1 cellular context compared by ENCODE assay signal in the genomic region with DNA sequence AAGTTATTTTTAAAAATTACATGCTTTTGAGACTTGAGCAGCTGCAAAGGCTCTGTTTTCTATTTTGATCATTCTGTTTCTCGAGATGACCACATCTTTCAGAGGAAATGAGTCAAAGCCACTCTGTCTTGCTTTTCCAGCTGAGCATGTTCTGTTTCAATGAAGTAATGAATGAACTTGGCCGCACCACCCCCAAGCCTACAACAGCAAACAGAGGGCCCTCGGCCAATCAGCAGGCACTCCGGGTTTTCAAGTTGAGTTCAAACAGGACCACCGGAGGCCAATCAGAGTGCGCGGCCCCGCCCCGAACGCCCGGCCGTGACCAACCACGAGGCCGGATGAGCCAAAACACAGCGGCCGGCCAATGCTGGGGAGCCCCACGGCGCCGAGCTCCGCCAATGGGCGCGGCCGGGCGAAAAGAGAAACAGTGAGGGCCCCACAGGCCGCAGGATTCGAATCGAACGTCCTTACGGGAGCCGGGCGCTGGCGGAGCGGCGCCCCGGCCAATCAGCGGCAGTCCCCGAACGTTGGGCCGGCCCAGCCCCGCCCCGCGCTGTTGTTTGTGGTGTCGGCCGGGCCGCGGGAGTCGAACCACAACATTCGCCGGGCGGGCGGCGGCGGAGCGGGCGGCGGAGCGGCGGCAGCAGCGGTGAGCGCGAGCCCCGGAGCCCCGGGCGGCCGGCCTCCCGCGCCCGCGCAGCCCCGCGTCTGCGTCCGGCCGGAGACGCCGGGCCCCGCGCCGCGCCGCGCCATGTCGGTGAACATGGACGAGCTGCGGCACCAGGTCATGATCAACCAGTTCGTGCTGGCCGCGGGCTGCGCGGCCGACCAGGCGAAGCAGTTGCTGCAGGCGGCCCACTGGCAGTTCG.
TF ChIP-seq lines count a peak whose summit lies in the region.

A gene (plus strand): TSS at position 594 of the 869 bp plus-strand sequence. CDS start 158 bp downstream, at position 752.

TF ChIP-seq in HepG2, 621 proteins besides CTCF, POLR2A, EP300 and RAD21 (continued from another document and continues in another):
- TF ChIP-seq ZNF616 (CRISPR knock-in tag; IDR thresholded peaks at IDR 0.05; ENCODE audit: low read depth), result no peak
- TF ChIP-seq ZNF136 (CRISPR knock-in tag; IDR thresholded peaks at IDR 0.05; ENCODE audit: low read depth), result no peak; the same call in 1 of the 2 replicates
- TF ChIP-seq, protein P1, sequence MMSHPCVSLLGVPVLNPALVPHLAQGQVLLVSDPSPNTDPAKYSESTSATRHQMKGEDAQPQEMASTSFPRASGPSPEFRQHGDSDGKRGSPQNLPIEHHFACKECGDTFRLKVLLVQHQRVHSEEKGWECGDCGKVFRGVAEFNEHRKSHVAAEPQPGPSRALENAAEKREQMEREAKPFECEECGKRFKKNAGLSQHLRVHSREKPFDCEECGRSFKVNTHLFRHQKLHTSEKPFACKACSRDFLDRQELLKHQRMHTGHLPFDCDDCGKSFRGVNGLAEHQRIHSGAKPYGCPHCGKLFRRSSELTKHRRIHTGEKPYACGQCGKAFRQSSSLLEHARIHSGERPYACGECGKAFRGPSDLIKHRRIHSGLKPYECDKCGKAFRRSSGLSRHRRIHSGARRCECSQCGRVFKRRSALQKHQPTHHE (CRISPR knock-in tag; IDR thresholded peaks at IDR 0.05; ENCODE audit: borderline replicate concordance), result no peak
- TF ChIP-seq ZNF629 (CRISPR knock-in tag; conservative IDR thresholded peaks at IDR 0.05), result no peak
- no peak for TF ChIP-seq ZFP41 (CRISPR knock-in tag; IDR thresholded peaks at IDR 0.05; ENCODE audit: borderline replicate concordance)
- TF ChIP-seq SP2 (CRISPR knock-in tag; IDR thresholded peaks at IDR 0.05), result peak; percentile 93
- TF ChIP-seq ZNF816 (CRISPR knock-in tag; IDR thresholded peaks at IDR 0.05; ENCODE audit: borderline replicate concordance), result no peak
- peak; percentile 34; the same call in 1 of the 2 replicates for TF ChIP-seq ZNF350 (CRISPR knock-in tag; IDR thresholded peaks at IDR 0.05; ENCODE audit: borderline replicate concordance, low read depth)
- no peak for TF ChIP-seq ZNF607 (CRISPR knock-in tag; IDR thresholded peaks at IDR 0.05; ENCODE audit: borderline replicate concordance)
- TF ChIP-seq, protein P2, sequence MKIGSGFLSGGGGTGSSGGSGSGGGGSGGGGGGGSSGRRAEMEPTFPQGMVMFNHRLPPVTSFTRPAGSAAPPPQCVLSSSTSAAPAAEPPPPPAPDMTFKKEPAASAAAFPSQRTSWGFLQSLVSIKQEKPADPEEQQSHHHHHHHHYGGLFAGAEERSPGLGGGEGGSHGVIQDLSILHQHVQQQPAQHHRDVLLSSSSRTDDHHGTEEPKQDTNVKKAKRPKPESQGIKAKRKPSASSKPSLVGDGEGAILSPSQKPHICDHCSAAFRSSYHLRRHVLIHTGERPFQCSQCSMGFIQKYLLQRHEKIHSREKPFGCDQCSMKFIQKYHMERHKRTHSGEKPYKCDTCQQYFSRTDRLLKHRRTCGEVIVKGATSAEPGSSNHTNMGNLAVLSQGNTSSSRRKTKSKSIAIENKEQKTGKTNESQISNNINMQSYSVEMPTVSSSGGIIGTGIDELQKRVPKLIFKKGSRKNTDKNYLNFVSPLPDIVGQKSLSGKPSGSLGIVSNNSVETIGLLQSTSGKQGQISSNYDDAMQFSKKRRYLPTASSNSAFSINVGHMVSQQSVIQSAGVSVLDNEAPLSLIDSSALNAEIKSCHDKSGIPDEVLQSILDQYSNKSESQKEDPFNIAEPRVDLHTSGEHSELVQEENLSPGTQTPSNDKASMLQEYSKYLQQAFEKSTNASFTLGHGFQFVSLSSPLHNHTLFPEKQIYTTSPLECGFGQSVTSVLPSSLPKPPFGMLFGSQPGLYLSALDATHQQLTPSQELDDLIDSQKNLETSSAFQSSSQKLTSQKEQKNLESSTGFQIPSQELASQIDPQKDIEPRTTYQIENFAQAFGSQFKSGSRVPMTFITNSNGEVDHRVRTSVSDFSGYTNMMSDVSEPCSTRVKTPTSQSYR (CRISPR knock-in tag; IDR thresholded peaks at IDR 0.05; ENCODE audit: borderline replicate concordance), result peak; percentile 94
- no peak for TF ChIP-seq ATAD3A (CRISPR knock-in tag; IDR thresholded peaks at IDR 0.05)
- TF ChIP-seq NPAS2 (CRISPR knock-in tag; IDR thresholded peaks at IDR 0.05; ENCODE audit: borderline replicate concordance), result no peak
- no peak for TF ChIP-seq SMARCE1 (IDR thresholded peaks at IDR 0.05; ENCODE audit: borderline replicate concordance)
- no peak for TF ChIP-seq ZNF83 (CRISPR knock-in tag; IDR thresholded peaks at IDR 0.05; ENCODE audit: borderline replicate concordance)
- TF ChIP-seq, protein P3, sequence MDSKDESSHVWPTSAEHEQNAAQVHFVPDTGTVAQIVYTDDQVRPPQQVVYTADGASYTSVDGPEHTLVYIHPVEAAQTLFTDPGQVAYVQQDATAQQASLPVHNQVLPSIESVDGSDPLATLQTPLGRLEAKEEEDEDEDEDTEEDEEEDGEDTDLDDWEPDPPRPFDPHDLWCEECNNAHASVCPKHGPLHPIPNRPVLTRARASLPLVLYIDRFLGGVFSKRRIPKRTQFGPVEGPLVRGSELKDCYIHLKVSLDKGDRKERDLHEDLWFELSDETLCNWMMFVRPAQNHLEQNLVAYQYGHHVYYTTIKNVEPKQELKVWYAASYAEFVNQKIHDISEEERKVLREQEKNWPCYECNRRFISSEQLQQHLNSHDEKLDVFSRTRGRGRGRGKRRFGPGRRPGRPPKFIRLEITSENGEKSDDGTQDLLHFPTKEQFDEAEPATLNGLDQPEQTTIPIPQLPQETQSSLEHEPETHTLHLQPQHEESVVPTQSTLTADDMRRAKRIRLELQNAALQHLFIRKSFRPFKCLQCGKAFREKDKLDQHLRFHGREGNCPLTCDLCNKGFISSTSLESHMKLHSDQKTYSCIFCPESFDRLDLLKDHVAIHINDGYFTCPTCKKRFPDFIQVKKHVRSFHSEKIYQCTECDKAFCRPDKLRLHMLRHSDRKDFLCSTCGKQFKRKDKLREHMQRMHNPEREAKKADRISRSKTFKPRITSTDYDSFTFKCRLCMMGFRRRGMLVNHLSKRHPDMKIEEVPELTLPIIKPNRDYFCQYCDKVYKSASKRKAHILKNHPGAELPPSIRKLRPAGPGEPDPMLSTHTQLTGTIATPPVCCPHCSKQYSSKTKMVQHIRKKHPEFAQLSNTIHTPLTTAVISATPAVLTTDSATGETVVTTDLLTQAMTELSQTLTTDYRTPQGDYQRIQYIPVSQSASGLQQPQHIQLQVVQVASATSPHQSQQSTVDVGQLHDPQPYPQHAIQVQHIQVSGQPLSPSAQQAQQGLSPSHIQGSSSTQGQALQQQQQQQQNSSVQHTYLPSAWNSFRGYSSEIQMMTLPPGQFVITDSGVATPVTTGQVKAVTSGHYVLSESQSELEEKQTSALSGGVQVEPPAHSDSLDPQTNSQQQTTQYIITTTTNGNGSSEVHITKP (CRISPR knock-in tag; IDR thresholded peaks at IDR 0.05; ENCODE audit: low read depth), result 0 out of 2 replicates have a peak, but pooled peaks have one; percentile 17
- TF ChIP-seq TGIF2 (CRISPR knock-in tag; IDR thresholded peaks at IDR 0.05), result no peak
- TF ChIP-seq FOXK2 (IDR thresholded peaks at IDR 0.05), result peak; percentile 78; the same call in 1 of the 2 replicates
- TF ChIP-seq, protein P4, sequence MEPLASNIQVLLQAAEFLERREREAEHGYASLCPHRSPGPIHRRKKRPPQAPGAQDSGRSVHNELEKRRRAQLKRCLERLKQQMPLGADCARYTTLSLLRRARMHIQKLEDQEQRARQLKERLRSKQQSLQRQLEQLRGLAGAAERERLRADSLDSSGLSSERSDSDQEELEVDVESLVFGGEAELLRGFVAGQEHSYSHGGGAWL (CRISPR knock-in tag; IDR thresholded peaks at IDR 0.05), result no peak
- TF ChIP-seq, protein P5, sequence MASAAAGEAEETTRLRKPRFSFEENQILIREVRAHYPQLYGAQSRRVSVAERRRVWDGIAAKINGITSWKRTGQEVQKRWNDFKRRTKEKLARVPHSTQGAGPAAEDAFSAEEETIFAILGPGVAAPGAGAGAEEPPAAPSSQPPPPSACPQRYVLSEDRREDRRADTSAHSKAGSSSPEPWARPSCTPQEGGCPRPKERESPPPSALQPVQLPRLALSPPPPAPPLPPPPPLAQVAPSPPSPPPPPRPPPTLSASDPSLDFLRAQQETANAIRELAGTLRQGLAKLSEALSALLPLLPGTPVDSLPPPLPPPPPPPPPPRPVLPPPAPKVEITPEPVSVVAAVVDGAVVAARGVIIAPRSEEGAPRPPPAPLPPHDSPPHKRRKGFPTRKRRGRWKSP (CRISPR knock-in tag; IDR thresholded peaks at IDR 0.05), result peak; percentile 88
- no peak for TF ChIP-seq HMG20B (CRISPR knock-in tag; conservative IDR thresholded peaks at IDR 0.05)
- peak; percentile 99 for TF ChIP-seq NFYC (CRISPR knock-in tag; IDR thresholded peaks at IDR 0.05)
- TF ChIP-seq ZNF713 (CRISPR knock-in tag; IDR thresholded peaks at IDR 0.05), result no peak
- TF ChIP-seq, protein P6, sequence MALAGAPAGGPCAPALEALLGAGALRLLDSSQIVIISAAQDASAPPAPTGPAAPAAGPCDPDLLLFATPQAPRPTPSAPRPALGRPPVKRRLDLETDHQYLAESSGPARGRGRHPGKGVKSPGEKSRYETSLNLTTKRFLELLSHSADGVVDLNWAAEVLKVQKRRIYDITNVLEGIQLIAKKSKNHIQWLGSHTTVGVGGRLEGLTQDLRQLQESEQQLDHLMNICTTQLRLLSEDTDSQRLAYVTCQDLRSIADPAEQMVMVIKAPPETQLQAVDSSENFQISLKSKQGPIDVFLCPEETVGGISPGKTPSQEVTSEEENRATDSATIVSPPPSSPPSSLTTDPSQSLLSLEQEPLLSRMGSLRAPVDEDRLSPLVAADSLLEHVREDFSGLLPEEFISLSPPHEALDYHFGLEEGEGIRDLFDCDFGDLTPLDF (CRISPR knock-in tag; IDR thresholded peaks at IDR 0.05), result peak; percentile 67
- TF ChIP-seq, protein P7, sequence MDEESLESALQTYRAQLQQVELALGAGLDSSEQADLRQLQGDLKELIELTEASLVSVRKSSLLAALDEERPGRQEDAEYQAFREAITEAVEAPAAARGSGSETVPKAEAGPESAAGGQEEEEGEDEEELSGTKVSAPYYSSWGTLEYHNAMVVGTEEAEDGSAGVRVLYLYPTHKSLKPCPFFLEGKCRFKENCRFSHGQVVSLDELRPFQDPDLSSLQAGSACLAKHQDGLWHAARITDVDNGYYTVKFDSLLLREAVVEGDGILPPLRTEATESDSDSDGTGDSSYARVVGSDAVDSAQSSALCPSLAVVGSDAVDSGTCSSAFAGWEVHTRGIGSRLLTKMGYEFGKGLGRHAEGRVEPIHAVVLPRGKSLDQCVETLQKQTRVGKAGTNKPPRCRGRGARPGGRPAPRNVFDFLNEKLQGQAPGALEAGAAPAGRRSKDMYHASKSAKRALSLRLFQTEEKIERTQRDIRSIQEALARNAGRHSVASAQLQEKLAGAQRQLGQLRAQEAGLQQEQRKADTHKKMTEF (CRISPR knock-in tag; IDR thresholded peaks at IDR 0.05), result peak; percentile 60; the same call in 1 of the 2 replicates
- TF ChIP-seq BORCS8-MEF2B (CRISPR knock-in tag; IDR thresholded peaks at IDR 0.05), result peak; percentile 89
- TF ChIP-seq, protein P8, sequence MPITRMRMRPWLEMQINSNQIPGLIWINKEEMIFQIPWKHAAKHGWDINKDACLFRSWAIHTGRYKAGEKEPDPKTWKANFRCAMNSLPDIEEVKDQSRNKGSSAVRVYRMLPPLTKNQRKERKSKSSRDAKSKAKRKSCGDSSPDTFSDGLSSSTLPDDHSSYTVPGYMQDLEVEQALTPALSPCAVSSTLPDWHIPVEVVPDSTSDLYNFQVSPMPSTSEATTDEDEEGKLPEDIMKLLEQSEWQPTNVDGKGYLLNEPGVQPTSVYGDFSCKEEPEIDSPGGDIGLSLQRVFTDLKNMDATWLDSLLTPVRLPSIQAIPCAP (CRISPR knock-in tag; IDR thresholded peaks at IDR 0.05; ENCODE audit: low read depth), result no peak
- TF ChIP-seq, protein P9, sequence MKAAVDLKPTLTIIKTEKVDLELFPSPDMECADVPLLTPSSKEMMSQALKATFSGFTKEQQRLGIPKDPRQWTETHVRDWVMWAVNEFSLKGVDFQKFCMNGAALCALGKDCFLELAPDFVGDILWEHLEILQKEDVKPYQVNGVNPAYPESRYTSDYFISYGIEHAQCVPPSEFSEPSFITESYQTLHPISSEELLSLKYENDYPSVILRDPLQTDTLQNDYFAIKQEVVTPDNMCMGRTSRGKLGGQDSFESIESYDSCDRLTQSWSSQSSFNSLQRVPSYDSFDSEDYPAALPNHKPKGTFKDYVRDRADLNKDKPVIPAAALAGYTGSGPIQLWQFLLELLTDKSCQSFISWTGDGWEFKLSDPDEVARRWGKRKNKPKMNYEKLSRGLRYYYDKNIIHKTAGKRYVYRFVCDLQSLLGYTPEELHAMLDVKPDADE (CRISPR knock-in tag; IDR thresholded peaks at IDR 0.05), result no peak
- TF ChIP-seq, protein P10, sequence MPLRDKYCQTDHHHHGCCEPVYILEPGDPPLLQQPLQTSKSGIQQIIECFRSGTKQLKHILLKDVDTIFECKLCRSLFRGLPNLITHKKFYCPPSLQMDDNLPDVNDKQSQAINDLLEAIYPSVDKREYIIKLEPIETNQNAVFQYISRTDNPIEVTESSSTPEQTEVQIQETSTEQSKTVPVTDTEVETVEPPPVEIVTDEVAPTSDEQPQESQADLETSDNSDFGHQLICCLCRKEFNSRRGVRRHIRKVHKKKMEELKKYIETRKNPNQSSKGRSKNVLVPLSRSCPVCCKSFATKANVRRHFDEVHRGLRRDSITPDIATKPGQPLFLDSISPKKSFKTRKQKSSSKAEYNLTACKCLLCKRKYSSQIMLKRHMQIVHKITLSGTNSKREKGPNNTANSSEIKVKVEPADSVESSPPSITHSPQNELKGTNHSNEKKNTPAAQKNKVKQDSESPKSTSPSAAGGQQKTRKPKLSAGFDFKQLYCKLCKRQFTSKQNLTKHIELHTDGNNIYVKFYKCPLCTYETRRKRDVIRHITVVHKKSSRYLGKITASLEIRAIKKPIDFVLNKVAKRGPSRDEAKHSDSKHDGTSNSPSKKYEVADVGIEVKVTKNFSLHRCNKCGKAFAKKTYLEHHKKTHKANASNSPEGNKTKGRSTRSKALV (CRISPR knock-in tag; IDR thresholded peaks at IDR 0.05), result no peak
- no peak for TF ChIP-seq SOX6 (IDR thresholded peaks at IDR 0.05)
- peak; percentile 64 for TF ChIP-seq SOX6 (CRISPR knock-in tag; IDR thresholded peaks at IDR 0.05)
- no peak for TF ChIP-seq ZNF768 (CRISPR knock-in tag; IDR thresholded peaks at IDR 0.05)
- no peak for TF ChIP-seq ZNF567 (CRISPR knock-in tag; IDR thresholded peaks at IDR 0.05; ENCODE audit: borderline replicate concordance)
- TF ChIP-seq, protein P11, sequence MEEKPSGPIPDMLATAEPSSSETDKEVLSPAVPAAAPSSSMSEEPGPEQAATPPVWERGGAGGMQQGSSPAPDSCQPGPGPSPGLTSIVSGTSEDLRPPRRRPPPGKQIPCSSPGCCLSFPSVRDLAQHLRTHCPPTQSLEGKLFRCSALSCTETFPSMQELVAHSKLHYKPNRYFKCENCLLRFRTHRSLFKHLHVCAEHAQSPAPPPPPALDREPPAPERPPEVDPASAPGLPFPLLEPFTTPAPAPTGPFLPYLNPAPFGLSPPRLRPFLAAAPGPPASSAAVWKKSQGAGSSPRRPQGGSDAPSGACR (CRISPR knock-in tag; IDR thresholded peaks at IDR 0.05), result no peak
- TF ChIP-seq, protein P12, sequence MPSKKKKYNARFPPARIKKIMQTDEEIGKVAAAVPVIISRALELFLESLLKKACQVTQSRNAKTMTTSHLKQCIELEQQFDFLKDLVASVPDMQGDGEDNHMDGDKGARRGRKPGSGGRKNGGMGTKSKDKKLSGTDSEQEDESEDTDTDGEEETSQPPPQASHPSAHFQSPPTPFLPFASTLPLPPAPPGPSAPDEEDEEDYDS (CRISPR knock-in tag; IDR thresholded peaks at IDR 0.05), result peak; percentile 78
- no peak for TF ChIP-seq EHMT2 (IDR thresholded peaks at IDR 0.05; ENCODE audit: borderline replicate concordance, low read depth, low read length)
- peak; percentile 53; the same call in 1 of the 2 replicates for TF ChIP-seq SALL1 (CRISPR knock-in tag; IDR thresholded peaks at IDR 0.05)
- TF ChIP-seq GZF1 (CRISPR knock-in tag; IDR thresholded peaks at IDR 0.05), result no peak
